1 cellular context compared by ENCODE assay signal in the genomic region with DNA sequence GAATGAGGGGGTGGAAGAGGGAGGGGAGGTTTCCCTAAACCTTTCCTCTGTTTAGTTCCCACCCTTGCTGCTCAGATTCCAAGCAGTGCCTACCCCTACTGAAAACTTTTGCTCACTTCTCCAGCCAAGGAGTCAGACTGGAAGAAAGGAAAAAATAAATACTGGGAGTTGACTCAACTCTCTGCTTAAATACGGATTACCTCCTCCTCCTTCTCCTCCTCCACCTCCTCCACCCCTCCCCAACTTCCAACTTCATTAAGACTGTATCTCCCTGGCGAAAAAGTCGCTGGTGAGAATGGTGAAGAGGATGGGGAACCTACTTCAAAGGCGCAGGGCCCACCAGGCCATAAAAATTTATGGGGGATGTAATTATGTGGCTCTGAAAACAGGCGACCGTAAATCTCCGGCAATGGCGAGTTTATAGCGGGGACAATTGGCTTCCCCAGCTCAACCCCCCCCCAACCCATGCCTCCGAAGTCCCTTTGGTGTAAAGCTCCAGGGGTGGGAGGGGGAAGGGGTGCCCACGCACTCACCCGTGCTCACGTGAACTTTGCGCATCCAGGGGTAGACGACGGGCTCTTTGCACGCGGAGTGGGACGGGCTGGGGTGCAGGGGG.
A peak's percentile ranks its signal among the peaks of the same experiment; 100 is the strongest.
TF ChIP-seq lines count a peak whose summit lies in the region.

No MANE protein-coding gene starts in this region.

TF ChIP-seq in GM23338, 12 proteins besides CTCF, POLR2A, EP300 and RAD21:
- TF ChIP-seq, protein P1, sequence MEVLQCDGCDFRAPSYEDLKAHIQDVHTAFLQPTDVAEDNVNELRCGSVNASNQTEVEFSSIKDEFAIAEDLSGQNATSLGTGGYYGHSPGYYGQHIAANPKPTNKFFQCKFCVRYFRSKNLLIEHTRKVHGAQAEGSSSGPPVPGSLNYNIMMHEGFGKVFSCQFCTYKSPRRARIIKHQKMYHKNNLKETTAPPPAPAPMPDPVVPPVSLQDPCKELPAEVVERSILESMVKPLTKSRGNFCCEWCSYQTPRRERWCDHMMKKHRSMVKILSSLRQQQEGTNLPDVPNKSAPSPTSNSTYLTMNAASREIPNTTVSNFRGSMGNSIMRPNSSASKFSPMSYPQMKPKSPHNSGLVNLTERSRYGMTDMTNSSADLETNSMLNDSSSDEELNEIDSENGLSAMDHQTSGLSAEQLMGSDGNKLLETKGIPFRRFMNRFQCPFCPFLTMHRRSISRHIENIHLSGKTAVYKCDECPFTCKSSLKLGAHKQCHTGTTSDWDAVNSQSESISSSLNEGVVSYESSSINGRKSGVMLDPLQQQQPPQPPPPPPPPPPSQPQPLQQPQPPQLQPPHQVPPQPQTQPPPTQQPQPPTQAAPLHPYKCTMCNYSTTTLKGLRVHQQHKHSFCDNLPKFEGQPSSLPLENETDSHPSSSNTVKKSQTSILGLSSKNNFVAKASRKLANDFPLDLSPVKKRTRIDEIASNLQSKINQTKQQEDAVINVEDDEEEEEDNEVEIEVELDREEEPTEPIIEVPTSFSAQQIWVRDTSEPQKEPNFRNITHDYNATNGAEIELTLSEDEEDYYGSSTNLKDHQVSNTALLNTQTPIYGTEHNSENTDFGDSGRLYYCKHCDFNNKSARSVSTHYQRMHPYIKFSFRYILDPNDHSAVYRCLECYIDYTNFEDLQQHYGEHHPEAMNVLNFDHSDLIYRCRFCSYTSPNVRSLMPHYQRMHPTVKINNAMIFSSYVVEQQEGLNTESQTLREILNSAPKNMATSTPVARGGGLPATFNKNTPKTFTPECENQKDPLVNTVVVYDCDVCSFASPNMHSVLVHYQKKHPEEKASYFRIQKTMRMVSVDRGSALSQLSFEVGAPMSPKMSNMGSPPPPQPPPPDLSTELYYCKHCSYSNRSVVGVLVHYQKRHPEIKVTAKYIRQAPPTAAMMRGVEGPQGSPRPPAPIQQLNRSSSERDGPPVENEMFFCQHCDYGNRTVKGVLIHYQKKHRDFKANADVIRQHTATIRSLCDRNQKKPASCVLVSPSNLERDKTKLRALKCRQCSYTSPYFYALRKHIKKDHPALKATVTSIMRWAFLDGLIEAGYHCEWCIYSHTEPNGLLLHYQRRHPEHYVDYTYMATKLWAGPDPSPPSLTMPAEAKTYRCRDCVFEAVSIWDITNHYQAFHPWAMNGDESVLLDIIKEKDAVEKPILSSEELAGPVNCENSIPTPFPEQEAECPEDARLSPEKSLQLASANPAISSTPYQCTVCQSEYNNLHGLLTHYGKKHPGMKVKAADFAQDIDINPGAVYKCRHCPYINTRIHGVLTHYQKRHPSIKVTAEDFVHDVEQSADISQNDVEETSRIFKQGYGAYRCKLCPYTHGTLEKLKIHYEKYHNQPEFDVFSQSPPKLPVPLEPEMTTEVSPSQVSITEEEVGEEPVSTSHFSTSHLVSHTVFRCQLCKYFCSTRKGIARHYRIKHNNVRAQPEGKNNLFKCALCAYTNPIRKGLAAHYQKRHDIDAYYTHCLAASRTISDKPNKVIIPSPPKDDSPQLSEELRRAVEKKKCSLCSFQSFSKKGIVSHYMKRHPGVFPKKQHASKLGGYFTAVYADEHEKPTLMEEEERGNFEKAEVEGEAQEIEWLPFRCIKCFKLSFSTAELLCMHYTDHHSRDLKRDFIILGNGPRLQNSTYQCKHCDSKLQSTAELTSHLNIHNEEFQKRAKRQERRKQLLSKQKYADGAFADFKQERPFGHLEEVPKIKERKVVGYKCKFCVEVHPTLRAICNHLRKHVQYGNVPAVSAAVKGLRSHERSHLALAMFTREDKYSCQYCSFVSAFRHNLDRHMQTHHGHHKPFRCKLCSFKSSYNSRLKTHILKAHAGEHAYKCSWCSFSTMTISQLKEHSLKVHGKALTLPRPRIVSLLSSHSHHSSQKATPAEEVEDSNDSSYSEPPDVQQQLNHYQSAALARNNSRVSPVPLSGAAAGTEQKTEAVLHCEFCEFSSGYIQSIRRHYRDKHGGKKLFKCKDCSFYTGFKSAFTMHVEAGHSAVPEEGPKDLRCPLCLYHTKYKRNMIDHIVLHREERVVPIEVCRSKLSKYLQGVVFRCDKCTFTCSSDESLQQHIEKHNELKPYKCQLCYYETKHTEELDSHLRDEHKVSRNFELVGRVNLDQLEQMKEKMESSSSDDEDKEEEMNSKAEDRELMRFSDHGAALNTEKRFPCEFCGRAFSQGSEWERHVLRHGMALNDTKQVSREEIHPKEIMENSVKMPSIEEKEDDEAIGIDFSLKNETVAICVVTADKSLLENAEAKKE (CRISPR knock-in tag; IDR thresholded peaks at IDR 0.05): no peak
- peak; percentile 97 for TF ChIP-seq EZH2 (IDR thresholded peaks at IDR 0.05; ENCODE audit: low read depth, unreplicated experiment)
